In genomic region chr4:16597829-16598228, GRCh38 we compare ENCODE assay signal across 2 cellular contexts.
TF ChIP-seq lines count a peak whose summit lies in the region.

No MANE protein-coding gene starts in this region.

TF ChIP-seq in K562, 482 proteins besides CTCF, POLR2A, EP300 and RAD21 (continued from another document):
- TF ChIP-seq, protein P1, sequence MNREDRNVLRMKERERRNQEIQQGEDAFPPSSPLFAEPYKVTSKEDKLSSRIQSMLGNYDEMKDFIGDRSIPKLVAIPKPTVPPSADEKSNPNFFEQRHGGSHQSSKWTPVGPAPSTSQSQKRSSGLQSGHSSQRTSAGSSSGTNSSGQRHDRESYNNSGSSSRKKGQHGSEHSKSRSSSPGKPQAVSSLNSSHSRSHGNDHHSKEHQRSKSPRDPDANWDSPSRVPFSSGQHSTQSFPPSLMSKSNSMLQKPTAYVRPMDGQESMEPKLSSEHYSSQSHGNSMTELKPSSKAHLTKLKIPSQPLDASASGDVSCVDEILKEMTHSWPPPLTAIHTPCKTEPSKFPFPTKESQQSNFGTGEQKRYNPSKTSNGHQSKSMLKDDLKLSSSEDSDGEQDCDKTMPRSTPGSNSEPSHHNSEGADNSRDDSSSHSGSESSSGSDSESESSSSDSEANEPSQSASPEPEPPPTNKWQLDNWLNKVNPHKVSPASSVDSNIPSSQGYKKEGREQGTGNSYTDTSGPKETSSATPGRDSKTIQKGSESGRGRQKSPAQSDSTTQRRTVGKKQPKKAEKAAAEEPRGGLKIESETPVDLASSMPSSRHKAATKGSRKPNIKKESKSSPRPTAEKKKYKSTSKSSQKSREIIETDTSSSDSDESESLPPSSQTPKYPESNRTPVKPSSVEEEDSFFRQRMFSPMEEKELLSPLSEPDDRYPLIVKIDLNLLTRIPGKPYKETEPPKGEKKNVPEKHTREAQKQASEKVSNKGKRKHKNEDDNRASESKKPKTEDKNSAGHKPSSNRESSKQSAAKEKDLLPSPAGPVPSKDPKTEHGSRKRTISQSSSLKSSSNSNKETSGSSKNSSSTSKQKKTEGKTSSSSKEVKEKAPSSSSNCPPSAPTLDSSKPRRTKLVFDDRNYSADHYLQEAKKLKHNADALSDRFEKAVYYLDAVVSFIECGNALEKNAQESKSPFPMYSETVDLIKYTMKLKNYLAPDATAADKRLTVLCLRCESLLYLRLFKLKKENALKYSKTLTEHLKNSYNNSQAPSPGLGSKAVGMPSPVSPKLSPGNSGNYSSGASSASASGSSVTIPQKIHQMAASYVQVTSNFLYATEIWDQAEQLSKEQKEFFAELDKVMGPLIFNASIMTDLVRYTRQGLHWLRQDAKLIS (CRISPR knock-in tag; IDR thresholded peaks at IDR 0.05) = no peak

TF ChIP-seq in SK-N-SH treated with all-trans-retinoic acid at 6 μM for 48 hours, 23 proteins besides CTCF, POLR2A, EP300 and RAD21 (continued from another document):
- TF ChIP-seq ZC3H10 (CRISPR knock-in tag; IDR thresholded peaks at IDR 0.05) = no peak
- no peak for TF ChIP-seq RARB (CRISPR knock-in tag; IDR thresholded peaks at IDR 0.05)
- TF ChIP-seq ZFP30 (CRISPR knock-in tag; IDR thresholded peaks at IDR 0.05) = no peak
- no peak for TF ChIP-seq ZNF8 (CRISPR knock-in tag; IDR thresholded peaks at IDR 0.05)
- TF ChIP-seq TCF4 (CRISPR knock-in tag; IDR thresholded peaks at IDR 0.05; ENCODE audit: borderline replicate concordance) = no peak
TF ChIP-seq in SK-N-SH treated with all-trans-retinoic acid at 6 μM for 48 hours: peak in this region for 0.
